27 cellular contexts compared by ENCODE assay signal in the genomic region with DNA sequence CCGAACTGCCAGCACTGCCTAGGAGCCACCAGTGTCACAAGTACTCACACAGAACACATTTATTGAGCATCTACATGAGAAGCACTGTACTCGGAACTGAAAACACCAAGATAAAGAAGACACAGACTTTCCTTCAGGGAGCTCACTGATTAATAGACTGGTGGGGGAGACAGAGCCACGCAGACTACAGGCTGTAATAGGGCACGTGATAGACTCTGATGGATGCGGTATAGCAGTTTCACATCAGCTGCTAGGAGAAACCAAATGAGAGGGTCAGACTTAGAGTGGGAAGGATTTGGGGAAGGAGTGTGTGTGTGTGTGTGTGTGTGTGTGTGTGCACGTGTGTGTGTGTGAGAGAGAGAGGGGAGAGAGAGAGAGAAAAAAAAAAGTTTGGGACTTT.
"Had no signal": no experiment of that assay in that cellular context is flagged by ENCODE, and none has a peak within 500 bp of the region (broad histone marks: within the 10 kb centered on the region; RNA-seq: fewer than 3 reads in every experiment).

No MANE protein-coding gene starts in this region.

- FAIRE-seq: islet of Langerhans, small intestine had no signal

- ATAC-seq: activated CD8-positive, alpha-beta T cell treated with anti-CD3 and anti-CD28 coated beads for 36 hours; activated naive CD8-positive, alpha-beta T cell treated with anti-CD3 and anti-CD28 coated beads, Interleukin-2, amount 50 U/mL, for 24 hours; activated T-cell treated with anti-CD3 and anti-CD28 coated beads, Interleukin-2, amount 50 U/mL, for 4 hours; gastrocnemius medialis; left lung; lower lobe of right lung; mucosa of descending colon; natural killer cell treated with Interleukin-12 subunit alpha and Interleukin-12 subunit beta and Interleukin-15 and Interleukin-18, amount 100 ng/mL, for 72 hours; stimulated activated effector memory CD8-positive, alpha-beta T cell treated with anti-CD3 and anti-CD28 coated beads, Interleukin-12 subunit alpha, Interleukin-12 subunit beta, amount 100 ng/mL, for 72 hours; stimulated activated naive CD8-positive, alpha-beta T cell treated with anti-CD3 and anti-CD28 coated beads, Interleukin-15, amount 100 ng/mL, for 72 hours had no signal

- H3K4me3 ChIP-seq: gastrocnemius medialis, left lung, lower lobe of right lung, mucosa of descending colon, prostate gland, sigmoid colon, tibial artery had no signal

- H3K9me3 ChIP-seq: gastrocnemius medialis, left lung, lower lobe of right lung, mucosa of descending colon, prostate gland, sigmoid colon, tibial artery had no signal

- H3K36me3 Mint-ChIP-seq: activated naive CD4-positive, alpha-beta T cell treated with anti-CD3 and anti-CD28 coated beads, Interleukin-2, amount 50 U/mL, for 24 hours; natural killer cell treated with Interleukin-12 subunit alpha and Interleukin-12 subunit beta and Interleukin-15 and Interleukin-18, amount 100 ng/mL, for 72 hours; stimulated activated effector memory CD8-positive, alpha-beta T cell treated with anti-CD3 and anti-CD28 coated beads, Interleukin-12 subunit alpha, Interleukin-12 subunit beta, amount 100 ng/mL, for 72 hours had no signal

- H3K27ac ChIP-seq: gastrocnemius medialis, left lung, lower lobe of right lung, prostate gland, tibial artery had no signal

- H3K36me3 ChIP-seq: gastrocnemius medialis, left lung, lower lobe of right lung, prostate gland, sigmoid colon, tibial artery had no signal

- H3K27ac Mint-ChIP-seq: activated CD8-positive, alpha-beta T cell treated with anti-CD3 and anti-CD28 coated beads for 36 hours; activated naive CD4-positive, alpha-beta T cell treated with anti-CD3 and anti-CD28 coated beads, Interleukin-2, amount 50 U/mL, for 24 hours; activated naive CD8-positive, alpha-beta T cell treated with anti-CD3 and anti-CD28 coated beads, Interleukin-2, amount 50 U/mL, for 24 hours; activated T-helper 2 cell treated with anti-CD3 and anti-CD28 coated beads, Interferon-gamma antibody, Interleukin-2, Interleukin-4, amounts not matched to agents 10 μg/mL and 5 μg/mL and 100 μg/mL, durations not matched to agents 14 hours and 24 hours and 36 hours; dendritic cell treated with granulocyte-macrophage colony-stimulating factor and Interleukin-4, amounts not matched to agents 40 ng/mL and 50 ng/mL, for 4 days; natural killer cell treated with Interleukin-12 subunit alpha and Interleukin-12 subunit beta and Interleukin-15 and Interleukin-18, amount 100 ng/mL, for 72 hours; stimulated activated effector memory CD8-positive, alpha-beta T cell treated with anti-CD3 and anti-CD28 coated beads, Interleukin-12 subunit alpha, Interleukin-12 subunit beta, amount 100 ng/mL, for 72 hours; stimulated activated naive CD8-positive, alpha-beta T cell treated with anti-CD3 and anti-CD28 coated beads, Interleukin-15, amount 100 ng/mL, for 72 hours had no signal

- H3K4me3 Mint-ChIP-seq: activated CD8-positive, alpha-beta T cell treated with anti-CD3 and anti-CD28 coated beads for 36 hours; activated naive CD4-positive, alpha-beta T cell treated with anti-CD3 and anti-CD28 coated beads, Interleukin-2, amount 50 U/mL, for 24 hours; activated naive CD8-positive, alpha-beta T cell treated with anti-CD3 and anti-CD28 coated beads, Interleukin-2, amount 50 U/mL, for 24 hours; activated T-cell treated with anti-CD3 and anti-CD28 coated beads, Interleukin-2, amount 50 U/mL, for 4 hours; dendritic cell treated with granulocyte-macrophage colony-stimulating factor and Interleukin-4, amounts not matched to agents 40 ng/mL and 50 ng/mL, for 4 days; natural killer cell treated with Interleukin-12 subunit alpha and Interleukin-12 subunit beta and Interleukin-15 and Interleukin-18, amount 100 ng/mL, for 72 hours; stimulated activated effector memory CD8-positive, alpha-beta T cell treated with anti-CD3 and anti-CD28 coated beads, Interleukin-12 subunit alpha, Interleukin-12 subunit beta, amount 100 ng/mL, for 72 hours; stimulated activated naive CD8-positive, alpha-beta T cell treated with anti-CD3 and anti-CD28 coated beads, Interleukin-15, amount 100 ng/mL, for 72 hours had no signal

- H3K9me3 Mint-ChIP-seq: activated CD8-positive, alpha-beta T cell treated with anti-CD3 and anti-CD28 coated beads for 36 hours; activated naive CD4-positive, alpha-beta T cell treated with anti-CD3 and anti-CD28 coated beads, Interleukin-2, amount 50 U/mL, for 24 hours; activated naive CD8-positive, alpha-beta T cell treated with anti-CD3 and anti-CD28 coated beads, Interleukin-2, amount 50 U/mL, for 24 hours; activated T-cell treated with anti-CD3 and anti-CD28 coated beads, Interleukin-2, amount 50 U/mL, for 4 hours; activated T-helper 2 cell treated with anti-CD3 and anti-CD28 coated beads, Interferon-gamma antibody, Interleukin-2, Interleukin-4, amounts not matched to agents 10 μg/mL and 5 μg/mL and 100 μg/mL, durations not matched to agents 14 hours and 24 hours and 36 hours; dendritic cell treated with granulocyte-macrophage colony-stimulating factor and Interleukin-4, amounts not matched to agents 40 ng/mL and 50 ng/mL, for 4 days; natural killer cell treated with Interleukin-12 subunit alpha and Interleukin-12 subunit beta and Interleukin-15 and Interleukin-18, amount 100 ng/mL, for 72 hours had no signal

- H3K27me3 ChIP-seq: gastrocnemius medialis, sigmoid colon, tibial artery had no signal

- DNase-seq: activated CD4-positive, alpha-beta T cell treated with anti-CD3 and anti-CD28 coated beads, Interleukin-2, amount 50 U/mL, for 1 hour; activated CD4-positive, CD25-positive, alpha-beta regulatory T cell treated with anti-CD3 and anti-CD28 coated beads, Interleukin-2, amount 50 U/mL, for 72 hours; activated CD8-positive, alpha-beta T cell treated with anti-CD3 and anti-CD28 coated beads for 36 hours; activated naive CD8-positive, alpha-beta T cell treated with anti-CD3 and anti-CD28 coated beads, Interleukin-2, amount 50 U/mL, for 24 hours; activated T-cell treated with anti-CD3 and anti-CD28 coated beads, Interleukin-2, amount 50 U/mL, for 4 hours; amygdala; central memory CD4-positive, alpha-beta T cell; gastrocnemius medialis; glutamatergic neuron; left lung; lower lobe of right lung; mesendoderm; mucosa of descending colon; retina; sigmoid colon; small intestine; stimulated activated CD4-positive, alpha-beta T cell treated with anti-CD3 and anti-CD28 coated beads, Interleukin-4, amount 100 ng/mL, for 24 hours; stimulated activated naive CD8-positive, alpha-beta T cell treated with anti-CD3 and anti-CD28 coated beads, Interleukin-15, amount 100 ng/mL, for 72 hours; T-helper 2 cell; tibial artery had no signal

- H3K4me1 Mint-ChIP-seq: activated naive CD4-positive, alpha-beta T cell treated with anti-CD3 and anti-CD28 coated beads, Interleukin-2, amount 50 U/mL, for 24 hours; stimulated activated effector memory CD8-positive, alpha-beta T cell treated with anti-CD3 and anti-CD28 coated beads, Interleukin-12 subunit alpha, Interleukin-12 subunit beta, amount 100 ng/mL, for 72 hours had no signal

- H3K4me1 ChIP-seq: left lung, lower lobe of right lung, prostate gland, tibial artery had no signal
